In genomic region chr3:77939726-77940125, GRCh38 we compare ENCODE assay signal across 22 cellular contexts.
"Had no signal": no experiment of that assay in that cellular context is flagged by ENCODE, and none has a peak within 500 bp of the region (broad histone marks: within the 10 kb centered on the region; RNA-seq: fewer than 3 reads in every experiment).

No MANE protein-coding gene starts in this region.

- H3K4me1 ChIP-seq: esophagus muscularis mucosa, right atrium auricular region, suprapubic skin, transverse colon, uterus had no signal

- H3K27me3 ChIP-seq: adrenal gland, esophagus muscularis mucosa, hepatocyte, right atrium auricular region, suprapubic skin, transverse colon, uterus had no signal

- ATAC-seq: left lobe of liver; stimulated activated naive CD8-positive, alpha-beta T cell treated with anti-CD3 and anti-CD28 coated beads, Interleukin-15, amount 100 ng/mL, for 72 hours; T-helper 17 cell had no signal

- DNase-seq: activated CD4-positive, alpha-beta T cell treated with anti-CD3 and anti-CD28 coated beads, Interleukin-2, amount 50 U/mL, for 48 hours; activated gamma-delta T cell; islet precursor cell; midbrain; stimulated activated CD4-positive, alpha-beta T cell treated with anti-CD3 and anti-CD28 coated beads, Interleukin-15, amount 100 ng/mL, for 24 hours; stimulated activated CD4-positive, alpha-beta T cell treated with anti-CD3 and anti-CD28 coated beads, Interleukin-4, amount 100 ng/mL, for 1 hour; stimulated activated naive CD8-positive, alpha-beta T cell treated with anti-CD3 and anti-CD28 coated beads, Interleukin-15, amount 100 ng/mL, for 72 hours; T-helper 17 cell; transverse colon; uterus had no signal

- H3K4me3 Mint-ChIP-seq: activated naive CD4-positive, alpha-beta T cell treated with anti-CD3 and anti-CD28 coated beads, Interleukin-2, amount 50 U/mL, for 24 hours; central memory CD8-positive, alpha-beta T cell; neural crest cell; stimulated activated naive CD8-positive, alpha-beta T cell treated with anti-CD3 and anti-CD28 coated beads, Interleukin-15, amount 100 ng/mL, for 72 hours; T-helper 17 cell had no signal

- H3K27ac Mint-ChIP-seq: activated naive CD4-positive, alpha-beta T cell treated with anti-CD3 and anti-CD28 coated beads, Interleukin-2, amount 50 U/mL, for 24 hours; progenitor cell of endocrine pancreas; stimulated activated naive CD8-positive, alpha-beta T cell treated with anti-CD3 and anti-CD28 coated beads, Interleukin-15, amount 100 ng/mL, for 72 hours; T-helper 17 cell had no signal

- H3K36me3 Mint-ChIP-seq: activated naive CD4-positive, alpha-beta T cell treated with anti-CD3 and anti-CD28 coated beads, Interleukin-2, amount 50 U/mL, for 24 hours had no signal

- H3K9me3 Mint-ChIP-seq: neural crest cell had no signal

- H3K27me3 Mint-ChIP-seq: activated naive CD4-positive, alpha-beta T cell treated with anti-CD3 and anti-CD28 coated beads, Interleukin-2, amount 50 U/mL, for 24 hours; central memory CD8-positive, alpha-beta T cell; progenitor cell of endocrine pancreas; stimulated activated naive CD8-positive, alpha-beta T cell treated with anti-CD3 and anti-CD28 coated beads, Interleukin-15, amount 100 ng/mL, for 72 hours; T-helper 17 cell had no signal

- H3K36me3 ChIP-seq: adrenal gland, esophagus muscularis mucosa, right atrium auricular region, suprapubic skin, transverse colon, uterus had no signal

- H3K9me3 ChIP-seq: adrenal gland, esophagus muscularis mucosa, right atrium auricular region, suprapubic skin, transverse colon, uterus had no signal

- H3K4me1 Mint-ChIP-seq: activated naive CD4-positive, alpha-beta T cell treated with anti-CD3 and anti-CD28 coated beads, Interleukin-2, amount 50 U/mL, for 24 hours; central memory CD8-positive, alpha-beta T cell; stimulated activated naive CD8-positive, alpha-beta T cell treated with anti-CD3 and anti-CD28 coated beads, Interleukin-15, amount 100 ng/mL, for 72 hours; T-helper 17 cell had no signal

- H3K4me3 ChIP-seq: adrenal gland, coronary artery, esophagus muscularis mucosa, hepatocyte, lung, right atrium auricular region, suprapubic skin, transverse colon, uterus had no signal

- H3K27ac ChIP-seq: adrenal gland, coronary artery, esophagus muscularis mucosa, hepatocyte, right atrium auricular region, suprapubic skin, transverse colon, uterus had no signal
